Comparison of ENCODE assay signal across 13 cellular contexts in the genomic region with DNA sequence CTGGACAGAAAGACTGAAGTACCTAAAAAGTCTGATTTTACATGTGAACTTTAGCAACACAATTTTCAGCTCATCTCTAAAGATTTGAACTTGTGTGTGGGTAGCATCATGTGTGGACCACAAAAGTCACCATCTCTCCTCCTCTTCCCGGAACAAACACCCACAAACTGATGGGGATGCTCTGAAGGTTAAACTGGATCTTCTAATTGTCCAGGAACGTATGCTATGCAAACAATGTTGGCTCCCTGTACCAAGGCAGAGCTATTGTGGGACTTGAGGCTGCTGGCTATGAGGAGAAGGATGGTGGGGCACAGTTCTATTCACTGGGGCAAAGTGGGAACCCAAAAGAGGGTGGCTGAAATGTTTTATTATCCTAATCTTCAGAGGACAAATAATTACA.
DNase-seq lines count a peak whose midpoint lies in the region; ATAC-seq, FAIRE-seq and TF ChIP-seq lines count a peak whose summit lies in the region.
"Had no signal": no experiment of that assay in that cellular context is flagged by ENCODE, and none has a peak within 500 bp of the region (broad histone marks: within the 10 kb centered on the region; RNA-seq: fewer than 3 reads in every experiment).

No MANE protein-coding gene starts in this region.

- TF ChIP-seq CTCF in brain (conservative IDR thresholded peaks at IDR 0.05) (no peak), kidney (IDR thresholded peaks at IDR 0.05; ENCODE audit: borderline replicate concordance, extremely low read depth, insufficient read depth) (no peak)

- no peaks in the 10 kb centered on the region for H3K27me3 Mint-ChIP-seq in brain

- H3K4me3 ChIP-seq in kidney (ENCODE audit: low read length in 2 of 2): no peak overlapping the region
- no peak overlapping the region for H3K4me3 ChIP-seq in stomach smooth muscle (ENCODE audit: low read length in 2 of 2)
- H3K4me3 ChIP-seq: MG63 had no signal

- peak; percentile 36 for DNase-seq in HCEC 1CT
- DNase-seq in kidney: no peak
- DNase-seq in COLO668 (lab: John Stamatoyannopoulos, UW; ENCODE audit: unreplicated experiment): no peak
- no peak for DNase-seq in activated CD8-positive, alpha-beta memory T cell treated with anti-CD3 and anti-CD28 coated beads for 24 hours
- DNase-seq: activated CD8-positive, alpha-beta memory T cell treated with anti-CD3 and anti-CD28 coated beads, Interleukin-2, amount 50 U/mL, for 48 hours; immature natural killer cell; MG63; NCI-H524; posterior cingulate gyrus had no signal

- no peak for FAIRE-seq in kidney (lab: Jason Lieb, UNC)

- H3K27ac ChIP-seq in kidney (ENCODE audit: low read depth in 2 of 2, low read length in 2 of 2) (peak overlapping the region; percentile 51 to 91), stomach smooth muscle (ENCODE audit: low read length) (peak overlapping the region; percentile 26)

- H3K27ac Mint-ChIP-seq in brain: peak overlapping the region in 4 of 5 experiments; percentile 81 to 93 (median 88)
- H3K27ac Mint-ChIP-seq: immature natural killer cell had no signal

- no peaks in the 10 kb centered on the region for H3K27me3 ChIP-seq in stomach smooth muscle (ENCODE audit: control insufficient read depth in 1 of 2, insufficient read depth in 2 of 2, low read length in 2 of 2)
- H3K27me3 ChIP-seq: MG63 had no signal

- H3K4me1 ChIP-seq in kidney (ENCODE audit: control insufficient read depth in 1 of 2, insufficient read depth in 1 of 2, low read depth in 1 of 2, low read length in 2 of 2) (peaks cover 22 to 38% of the 10 kb centered on the region in 2 donors), stomach smooth muscle (ENCODE audit: control insufficient read depth, insufficient read depth, low read length) (peaks cover 36% of the 10 kb centered on the region)

- peak overlapping the region in 3 of 5 experiments; percentile 52 to 67 (median 59) for H3K4me3 Mint-ChIP-seq in brain
- H3K4me3 Mint-ChIP-seq: immature natural killer cell had no signal

- no peaks in the 10 kb centered on the region for H3K36me3 ChIP-seq in kidney (ENCODE audit: control insufficient read depth in 1 of 2, insufficient read depth in 2 of 2, low read length in 2 of 2)
- no peaks in the 10 kb centered on the region for H3K36me3 ChIP-seq in stomach smooth muscle (ENCODE audit: control insufficient read depth in 2 of 2, insufficient read depth in 2 of 2, low read length in 2 of 2)

- intact Hi-C loops in kidney (cut with DNase I): no loop called here

- H3K9ac ChIP-seq in kidney (ENCODE audit: low read length in 2 of 2): peak overlapping the region in 1 of 2 donors; percentile 28
- no peak overlapping the region for H3K9ac ChIP-seq in stomach smooth muscle (ENCODE audit: low read length in 2 of 2)

- H3K36me3 Mint-ChIP-seq in brain: no peaks in the 10 kb centered on the region
- H3K36me3 Mint-ChIP-seq: immature natural killer cell had no signal

- H3K9me3 Mint-ChIP-seq in brain: no peaks in the 10 kb centered on the region
- H3K9me3 Mint-ChIP-seq: immature natural killer cell had no signal

- no peak for ATAC-seq in GM18909 (IDR thresholded peaks at IDR 0.05; ENCODE audit: poor library complexity, unreplicated experiment)
- no peak for ATAC-seq in HG03354 (IDR thresholded peaks at IDR 0.05; ENCODE audit: poor library complexity, severe bottlenecking, unreplicated experiment)

- H3K9me3 ChIP-seq in kidney (ENCODE audit: control insufficient read depth in 1 of 2, low read length in 2 of 2) (no peaks in the 10 kb centered on the region), stomach smooth muscle (ENCODE audit: control insufficient read depth in 2 of 2, low read length in 2 of 2) (no peaks in the 10 kb centered on the region)
- H3K9me3 ChIP-seq: MG63 had no signal

- peaks cover 66% of the 10 kb centered on the region for H3K4me1 Mint-ChIP-seq in brain
- H3K4me1 Mint-ChIP-seq: immature natural killer cell had no signal
